In genomic region chr11:28981331-28981865, GRCh38 we compare ENCODE assay signal across 27 cellular contexts.
A peak's percentile ranks its signal among the peaks of the same experiment; 100 is the strongest.
DNase-seq lines count a peak whose midpoint lies in the region; TF ChIP-seq lines count a peak whose summit lies in the region.
"Had no signal": no experiment of that assay in that cellular context is flagged by ENCODE, and none has a peak within 500 bp of the region (broad histone marks: within the 10 kb centered on the region; RNA-seq: fewer than 3 reads in every experiment).

No MANE protein-coding gene starts in this region.

- no peaks in the 10 kb centered on the region for H3K36me3 Mint-ChIP-seq in activated T-helper 2 cell treated with anti-CD3 and anti-CD28 coated beads, Interferon-gamma antibody, Interleukin-2, Interleukin-4, amounts not matched to agents 10 μg/mL and 5 μg/mL and 100 μg/mL, durations not matched to agents 14 hours and 24 hours and 36 hours (ENCODE audit: low read depth)
- H3K36me3 Mint-ChIP-seq: activated naive CD8-positive, alpha-beta T cell treated with anti-CD3 and anti-CD28 coated beads, Interleukin-2, amount 10 ng/mL, durations not matched to agents 7 days and 5 days; CD4-positive, alpha-beta memory T cell; T-cell; type B pancreatic cell had no signal

- TF ChIP-seq EP300 in esophagus muscularis mucosa (IDR thresholded peaks at IDR 0.05) = no peak

- intact Hi-C loops in esophagus muscularis mucosa (cut with DNase I) = no loop called here
- intact Hi-C loops in activated T-helper 2 cell treated with anti-CD3 and anti-CD28 coated beads, Interferon-gamma antibody, Interleukin-2, Interleukin-4, amounts not matched to agents 10 μg/mL and 5 μg/mL and 100 μg/mL, durations not matched to agents 14 hours and 24 hours and 36 hours (cut with micrococcal nuclease) = no loop called here

- 47% methylated on average over 1 of the region's 1 CpG for WGBS in esophagus muscularis mucosa

- no peak overlapping the region for H3K27ac Mint-ChIP-seq in activated T-helper 2 cell treated with anti-CD3 and anti-CD28 coated beads, Interferon-gamma antibody, Interleukin-2, Interleukin-4, amounts not matched to agents 10 μg/mL and 5 μg/mL and 100 μg/mL, durations not matched to agents 14 hours and 24 hours and 36 hours
- H3K27ac Mint-ChIP-seq: activated CD4-positive, alpha-beta memory T cell treated with anti-CD3 and anti-CD28 coated beads, Interleukin-2, amount 10 ng/mL, durations not matched to agents 7 days and 5 days; activated naive CD8-positive, alpha-beta T cell treated with anti-CD3 and anti-CD28 coated beads, Interleukin-2, amount 10 ng/mL, durations not matched to agents 7 days and 5 days; CD4-positive, alpha-beta memory T cell; T-cell; type B pancreatic cell had no signal

- no peaks in the 10 kb centered on the region for H3K9me3 ChIP-seq in esophagus muscularis mucosa
- H3K9me3 ChIP-seq: body of pancreas had no signal

- H3K4me1 ChIP-seq in esophagus muscularis mucosa = no peaks in the 10 kb centered on the region
- H3K4me1 ChIP-seq: body of pancreas, heart right ventricle had no signal

- H3K27me3 Mint-ChIP-seq in activated T-helper 2 cell treated with anti-CD3 and anti-CD28 coated beads, Interferon-gamma antibody, Interleukin-2, Interleukin-4, amounts not matched to agents 10 μg/mL and 5 μg/mL and 100 μg/mL, durations not matched to agents 14 hours and 24 hours and 36 hours (ENCODE audit: low read depth) = no peaks in the 10 kb centered on the region
- H3K27me3 Mint-ChIP-seq: activated CD4-positive, alpha-beta memory T cell treated with anti-CD3 and anti-CD28 coated beads, Interleukin-2, amount 10 ng/mL, durations not matched to agents 7 days and 5 days; activated naive CD8-positive, alpha-beta T cell treated with anti-CD3 and anti-CD28 coated beads, Interleukin-2, amount 10 ng/mL, durations not matched to agents 7 days and 5 days; CD4-positive, alpha-beta memory T cell; T-cell; type B pancreatic cell had no signal

- no peak for TF ChIP-seq CTCF in esophagus muscularis mucosa (IDR thresholded peaks at IDR 0.05)

- no peak overlapping the region for H3K27ac ChIP-seq in esophagus muscularis mucosa (replicated peaks in 1 of 4)
- H3K27ac ChIP-seq: 22Rv1, body of pancreas, heart right ventricle, skin epidermis had no signal

- no peaks in the 10 kb centered on the region for H3K27me3 ChIP-seq in esophagus muscularis mucosa
- H3K27me3 ChIP-seq: body of pancreas, heart right ventricle had no signal

- H3K4me1 Mint-ChIP-seq in activated T-helper 2 cell treated with anti-CD3 and anti-CD28 coated beads, Interferon-gamma antibody, Interleukin-2, Interleukin-4, amounts not matched to agents 10 μg/mL and 5 μg/mL and 100 μg/mL, durations not matched to agents 14 hours and 24 hours and 36 hours (ENCODE audit: low read depth) = no peaks in the 10 kb centered on the region
- H3K4me1 Mint-ChIP-seq: activated CD4-positive, alpha-beta memory T cell treated with anti-CD3 and anti-CD28 coated beads, Interleukin-2, amount 10 ng/mL, durations not matched to agents 7 days and 5 days; activated naive CD8-positive, alpha-beta T cell treated with anti-CD3 and anti-CD28 coated beads, Interleukin-2, amount 10 ng/mL, durations not matched to agents 7 days and 5 days; CD4-positive, alpha-beta memory T cell; T-cell had no signal

- H3K9me3 Mint-ChIP-seq in activated T-helper 2 cell treated with anti-CD3 and anti-CD28 coated beads, Interferon-gamma antibody, Interleukin-2, Interleukin-4, amounts not matched to agents 10 μg/mL and 5 μg/mL and 100 μg/mL, durations not matched to agents 14 hours and 24 hours and 36 hours = peaks cover 35% of the 10 kb centered on the region
- H3K9me3 Mint-ChIP-seq: activated naive CD8-positive, alpha-beta T cell treated with anti-CD3 and anti-CD28 coated beads, Interleukin-2, amount 10 ng/mL, durations not matched to agents 7 days and 5 days; type B pancreatic cell had no signal

- TF ChIP-seq POLR2A in esophagus muscularis mucosa (IDR thresholded peaks at IDR 0.05; ENCODE audit: low read depth) = no peak

- H3K36me3 ChIP-seq in esophagus muscularis mucosa = no peaks in the 10 kb centered on the region
- H3K36me3 ChIP-seq: heart right ventricle had no signal

- H3K4me3 Mint-ChIP-seq in activated T-helper 2 cell treated with anti-CD3 and anti-CD28 coated beads, Interferon-gamma antibody, Interleukin-2, Interleukin-4, amounts not matched to agents 10 μg/mL and 5 μg/mL and 100 μg/mL, durations not matched to agents 14 hours and 24 hours and 36 hours (ENCODE audit: low read depth) = no peak overlapping the region
- H3K4me3 Mint-ChIP-seq: activated CD4-positive, alpha-beta memory T cell treated with anti-CD3 and anti-CD28 coated beads, Interleukin-2, amount 10 ng/mL, durations not matched to agents 7 days and 5 days; activated naive CD8-positive, alpha-beta T cell treated with anti-CD3 and anti-CD28 coated beads, Interleukin-2, amount 10 ng/mL, durations not matched to agents 7 days and 5 days; CD4-positive, alpha-beta memory T cell; T-cell; type B pancreatic cell had no signal

- no peak overlapping the region for H3K4me3 ChIP-seq in esophagus muscularis mucosa
- H3K4me3 ChIP-seq: body of pancreas, heart right ventricle, skin epidermis had no signal

- peak; percentile 9 for DNase-seq in DMS53 (lab: John Stamatoyannopoulos, UW)
- DNase-seq in DMS53 treated with DMSO at 0.1 percent for 48 hours (lab: John Stamatoyannopoulos, UW; ENCODE audit: unreplicated experiment) = no peak
- DNase-seq in NCI-H69 (lab: John Stamatoyannopoulos, UW) = peak; percentile 77
- peak; percentile 2 to 18 for DNase-seq in dermis microvascular lymphatic vessel endothelial cell (ENCODE audit: low read depth in 2 of 2)
- peak; percentile 9 for DNase-seq in myocyte (ENCODE audit: low read depth)
- no peak for DNase-seq in esophagus muscularis mucosa (ENCODE audit: extremely low spot score)
- DNase-seq in amygdala (lab: John Stamatoyannopoulos, UW) = no peak
- no peak for DNase-seq in activated T-helper 2 cell treated with anti-CD3 and anti-CD28 coated beads, Interferon-gamma antibody, Interleukin-2, Interleukin-4, amounts not matched to agents 10 μg/mL and 5 μg/mL and 100 μg/mL, durations not matched to agents 14 hours and 24 hours and 36 hours (ENCODE audit: low spot score)
- DNase-seq: activated CD4-positive, alpha-beta memory T cell treated with anti-CD3 and anti-CD28 coated beads, Interleukin-2, amount 10 ng/mL, durations not matched to agents 7 days and 5 days; activated effector memory CD4-positive, alpha-beta T cell treated with anti-CD3 and anti-CD28 coated beads, Interleukin-2, amount 50 U/mL, for 16 hours; activated naive CD8-positive, alpha-beta T cell treated with anti-CD3 and anti-CD28 coated beads, Interleukin-2, amount 10 ng/mL, durations not matched to agents 7 days and 5 days; AML-193; body of pancreas; CD4-positive, alpha-beta memory T cell; cortex of kidney; DMS 273 treated with DMSO at 0.1 percent for 48 hours; GDM1; heart right ventricle; left cardiac atrium; mesenchymal stem cell; NCI-H2029; NCI-H226; SIG-M5; T-cell had no signal

Comparison
In these comparisons a context has a peak if more than half of its experiments do, and no peak if none do; other contexts are left out.
1. DNase-seq: peak in DMS53 (single experiment), NCI-H69 (single experiment), dermis microvascular lymphatic vessel endothelial cell (2 of 2) and myocyte (single experiment); none in DMS53 treated with DMSO at 0.1 percent for 48 hours (single experiment), esophagus muscularis mucosa (single experiment), amygdala (0 of 56) and activated T-helper 2 cell treated with anti-CD3 and anti-CD28 coated beads, Interferon-gamma antibody, Interleukin-2, Interleukin-4, amounts not matched to agents 10 μg/mL and 5 μg/mL and 100 μg/mL, durations not matched to agents 14 hours and 24 hours and 36 hours (single experiment).